ENCODE assay signal across 1 cellular context in genomic region chr12:93134893-93135285, GRCh38.
TF ChIP-seq lines count a peak whose summit lies in the region.

No MANE protein-coding gene starts in this region.

TF ChIP-seq in HepG2, 621 proteins besides CTCF, POLR2A, EP300 and RAD21 (continued from another document and continues in another):
- peak; percentile 71; the same call in 1 of the 2 replicates for TF ChIP-seq ZNF510 (CRISPR knock-in tag; IDR thresholded peaks at IDR 0.05; ENCODE audit: low read depth)
- TF ChIP-seq ZNF264 (CRISPR knock-in tag; IDR thresholded peaks at IDR 0.05), result 0 out of 2 replicates have a peak, but pooled peaks have one; percentile 27
- TF ChIP-seq MTF1 (CRISPR knock-in tag; IDR thresholded peaks at IDR 0.05), result no peak
- no peak for TF ChIP-seq SCMH1 (CRISPR knock-in tag; IDR thresholded peaks at IDR 0.05; ENCODE audit: borderline replicate concordance)
- no peak for TF ChIP-seq TERF1 (CRISPR knock-in tag; IDR thresholded peaks at IDR 0.05)
- TF ChIP-seq LRRFIP1 (CRISPR knock-in tag; conservative IDR thresholded peaks at IDR 0.05), result no peak
- TF ChIP-seq ZC3H13 (CRISPR knock-in tag; IDR thresholded peaks at IDR 0.05), result no peak
- TF ChIP-seq DMAP1 (CRISPR knock-in tag; IDR thresholded peaks at IDR 0.05), result peak; percentile 59; the same call in 1 of the 2 replicates
- TF ChIP-seq TSC22D2 (CRISPR knock-in tag; IDR thresholded peaks at IDR 0.05; ENCODE audit: borderline replicate concordance), result no peak
- TF ChIP-seq ZNF101 (CRISPR knock-in tag; IDR thresholded peaks at IDR 0.05; ENCODE audit: borderline replicate concordance, low read depth), result no peak
- TF ChIP-seq ZNF766 (CRISPR knock-in tag; IDR thresholded peaks at IDR 0.05; ENCODE audit: borderline replicate concordance), result no peak
- no peak for TF ChIP-seq MAZ (IDR thresholded peaks at IDR 0.05; ENCODE audit: borderline replicate concordance, low read depth, low read length)
- TF ChIP-seq MAZ (CRISPR knock-in tag; IDR thresholded peaks at IDR 0.05; ENCODE audit: low read depth), result peak; percentile 42; the same call in 1 of the 2 replicates
- TF ChIP-seq KDM5B (CRISPR knock-in tag; IDR thresholded peaks at IDR 0.05; ENCODE audit: borderline replicate concordance), result no peak
- TF ChIP-seq STAT5B (CRISPR knock-in tag; IDR thresholded peaks at IDR 0.05), result no peak
- no peak for TF ChIP-seq ZNF552 (CRISPR knock-in tag; IDR thresholded peaks at IDR 0.05; ENCODE audit: borderline replicate concordance)
- peak; percentile 55; the same call in 1 of the 2 replicates for TF ChIP-seq IRF2 (CRISPR knock-in tag; IDR thresholded peaks at IDR 0.05)
- no peak for TF ChIP-seq MAF1 (CRISPR knock-in tag; IDR thresholded peaks at IDR 0.05; ENCODE audit: borderline replicate concordance)
- no peak for TF ChIP-seq ARNT (IDR thresholded peaks at IDR 0.05)
- no peak for TF ChIP-seq KMT2B (CRISPR knock-in tag; IDR thresholded peaks at IDR 0.05)
- peak; percentile 28; the same call in 1 of the 2 replicates for TF ChIP-seq ZNF772 (CRISPR knock-in tag; IDR thresholded peaks at IDR 0.05)
- TF ChIP-seq, protein P1, sequence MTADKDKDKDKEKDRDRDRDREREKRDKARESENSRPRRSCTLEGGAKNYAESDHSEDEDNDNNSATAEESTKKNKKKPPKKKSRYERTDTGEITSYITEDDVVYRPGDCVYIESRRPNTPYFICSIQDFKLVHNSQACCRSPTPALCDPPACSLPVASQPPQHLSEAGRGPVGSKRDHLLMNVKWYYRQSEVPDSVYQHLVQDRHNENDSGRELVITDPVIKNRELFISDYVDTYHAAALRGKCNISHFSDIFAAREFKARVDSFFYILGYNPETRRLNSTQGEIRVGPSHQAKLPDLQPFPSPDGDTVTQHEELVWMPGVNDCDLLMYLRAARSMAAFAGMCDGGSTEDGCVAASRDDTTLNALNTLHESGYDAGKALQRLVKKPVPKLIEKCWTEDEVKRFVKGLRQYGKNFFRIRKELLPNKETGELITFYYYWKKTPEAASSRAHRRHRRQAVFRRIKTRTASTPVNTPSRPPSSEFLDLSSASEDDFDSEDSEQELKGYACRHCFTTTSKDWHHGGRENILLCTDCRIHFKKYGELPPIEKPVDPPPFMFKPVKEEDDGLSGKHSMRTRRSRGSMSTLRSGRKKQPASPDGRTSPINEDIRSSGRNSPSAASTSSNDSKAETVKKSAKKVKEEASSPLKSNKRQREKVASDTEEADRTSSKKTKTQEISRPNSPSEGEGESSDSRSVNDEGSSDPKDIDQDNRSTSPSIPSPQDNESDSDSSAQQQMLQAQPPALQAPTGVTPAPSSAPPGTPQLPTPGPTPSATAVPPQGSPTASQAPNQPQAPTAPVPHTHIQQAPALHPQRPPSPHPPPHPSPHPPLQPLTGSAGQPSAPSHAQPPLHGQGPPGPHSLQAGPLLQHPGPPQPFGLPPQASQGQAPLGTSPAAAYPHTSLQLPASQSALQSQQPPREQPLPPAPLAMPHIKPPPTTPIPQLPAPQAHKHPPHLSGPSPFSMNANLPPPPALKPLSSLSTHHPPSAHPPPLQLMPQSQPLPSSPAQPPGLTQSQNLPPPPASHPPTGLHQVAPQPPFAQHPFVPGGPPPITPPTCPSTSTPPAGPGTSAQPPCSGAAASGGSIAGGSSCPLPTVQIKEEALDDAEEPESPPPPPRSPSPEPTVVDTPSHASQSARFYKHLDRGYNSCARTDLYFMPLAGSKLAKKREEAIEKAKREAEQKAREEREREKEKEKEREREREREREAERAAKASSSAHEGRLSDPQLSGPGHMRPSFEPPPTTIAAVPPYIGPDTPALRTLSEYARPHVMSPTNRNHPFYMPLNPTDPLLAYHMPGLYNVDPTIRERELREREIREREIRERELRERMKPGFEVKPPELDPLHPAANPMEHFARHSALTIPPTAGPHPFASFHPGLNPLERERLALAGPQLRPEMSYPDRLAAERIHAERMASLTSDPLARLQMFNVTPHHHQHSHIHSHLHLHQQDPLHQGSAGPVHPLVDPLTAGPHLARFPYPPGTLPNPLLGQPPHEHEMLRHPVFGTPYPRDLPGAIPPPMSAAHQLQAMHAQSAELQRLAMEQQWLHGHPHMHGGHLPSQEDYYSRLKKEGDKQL (CRISPR knock-in tag; IDR thresholded peaks at IDR 0.05; ENCODE audit: low read depth), result no peak
- no peak for TF ChIP-seq HES4 (CRISPR knock-in tag; IDR thresholded peaks at IDR 0.05; ENCODE audit: borderline replicate concordance)
- no peak for TF ChIP-seq NFRKB (IDR thresholded peaks at IDR 0.05)
- no peak for TF ChIP-seq CCAR2 (optimal IDR thresholded peaks at IDR 0.05; ENCODE audit: low read depth, low read length)
- TF ChIP-seq PHB2 (IDR thresholded peaks at IDR 0.05; ENCODE audit: partially characterized antibody), result no peak
- peak; percentile 67 for TF ChIP-seq NR2C2 (CRISPR knock-in tag; IDR thresholded peaks at IDR 0.05; ENCODE audit: borderline replicate concordance)
- no peak for TF ChIP-seq SP2 (CRISPR knock-in tag; IDR thresholded peaks at IDR 0.05)
- TF ChIP-seq SMAD9 (CRISPR knock-in tag; IDR thresholded peaks at IDR 0.05), result no peak
- no peak for TF ChIP-seq POLR2AphosphoS2 (IDR thresholded peaks at IDR 0.05; ENCODE audit: low read depth, low read length)
- no peak; the same call in 1 of the 2 replicates for TF ChIP-seq SMAD3 (CRISPR knock-in tag; IDR thresholded peaks at IDR 0.05)
- TF ChIP-seq ZNF609 (CRISPR knock-in tag; IDR thresholded peaks at IDR 0.05; ENCODE audit: borderline replicate concordance), result peak; percentile 84
- TF ChIP-seq ZNF710 (CRISPR knock-in tag; IDR thresholded peaks at IDR 0.05; ENCODE audit: borderline replicate concordance), result peak; percentile 76; the same call in 1 of the 2 replicates
- no peak for TF ChIP-seq PAWR (CRISPR knock-in tag; IDR thresholded peaks at IDR 0.05; ENCODE audit: borderline replicate concordance)
- TF ChIP-seq, protein P2, sequence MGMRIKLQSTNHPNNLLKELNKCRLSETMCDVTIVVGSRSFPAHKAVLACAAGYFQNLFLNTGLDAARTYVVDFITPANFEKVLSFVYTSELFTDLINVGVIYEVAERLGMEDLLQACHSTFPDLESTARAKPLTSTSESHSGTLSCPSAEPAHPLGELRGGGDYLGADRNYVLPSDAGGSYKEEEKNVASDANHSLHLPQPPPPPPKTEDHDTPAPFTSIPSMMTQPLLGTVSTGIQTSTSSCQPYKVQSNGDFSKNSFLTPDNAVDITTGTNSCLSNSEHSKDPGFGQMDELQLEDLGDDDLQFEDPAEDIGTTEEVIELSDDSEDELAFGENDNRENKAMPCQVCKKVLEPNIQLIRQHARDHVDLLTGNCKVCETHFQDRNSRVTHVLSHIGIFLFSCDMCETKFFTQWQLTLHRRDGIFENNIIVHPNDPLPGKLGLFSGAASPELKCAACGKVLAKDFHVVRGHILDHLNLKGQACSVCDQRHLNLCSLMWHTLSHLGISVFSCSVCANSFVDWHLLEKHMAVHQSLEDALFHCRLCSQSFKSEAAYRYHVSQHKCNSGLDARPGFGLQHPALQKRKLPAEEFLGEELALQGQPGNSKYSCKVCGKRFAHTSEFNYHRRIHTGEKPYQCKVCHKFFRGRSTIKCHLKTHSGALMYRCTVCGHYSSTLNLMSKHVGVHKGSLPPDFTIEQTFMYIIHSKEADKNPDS (CRISPR knock-in tag; IDR thresholded peaks at IDR 0.05), result no peak
- TF ChIP-seq CHCHD3 (CRISPR knock-in tag; IDR thresholded peaks at IDR 0.05), result no peak
- TF ChIP-seq, protein P3, sequence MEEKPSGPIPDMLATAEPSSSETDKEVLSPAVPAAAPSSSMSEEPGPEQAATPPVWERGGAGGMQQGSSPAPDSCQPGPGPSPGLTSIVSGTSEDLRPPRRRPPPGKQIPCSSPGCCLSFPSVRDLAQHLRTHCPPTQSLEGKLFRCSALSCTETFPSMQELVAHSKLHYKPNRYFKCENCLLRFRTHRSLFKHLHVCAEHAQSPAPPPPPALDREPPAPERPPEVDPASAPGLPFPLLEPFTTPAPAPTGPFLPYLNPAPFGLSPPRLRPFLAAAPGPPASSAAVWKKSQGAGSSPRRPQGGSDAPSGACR (CRISPR knock-in tag; IDR thresholded peaks at IDR 0.05), result no peak
- TF ChIP-seq, protein P4, sequence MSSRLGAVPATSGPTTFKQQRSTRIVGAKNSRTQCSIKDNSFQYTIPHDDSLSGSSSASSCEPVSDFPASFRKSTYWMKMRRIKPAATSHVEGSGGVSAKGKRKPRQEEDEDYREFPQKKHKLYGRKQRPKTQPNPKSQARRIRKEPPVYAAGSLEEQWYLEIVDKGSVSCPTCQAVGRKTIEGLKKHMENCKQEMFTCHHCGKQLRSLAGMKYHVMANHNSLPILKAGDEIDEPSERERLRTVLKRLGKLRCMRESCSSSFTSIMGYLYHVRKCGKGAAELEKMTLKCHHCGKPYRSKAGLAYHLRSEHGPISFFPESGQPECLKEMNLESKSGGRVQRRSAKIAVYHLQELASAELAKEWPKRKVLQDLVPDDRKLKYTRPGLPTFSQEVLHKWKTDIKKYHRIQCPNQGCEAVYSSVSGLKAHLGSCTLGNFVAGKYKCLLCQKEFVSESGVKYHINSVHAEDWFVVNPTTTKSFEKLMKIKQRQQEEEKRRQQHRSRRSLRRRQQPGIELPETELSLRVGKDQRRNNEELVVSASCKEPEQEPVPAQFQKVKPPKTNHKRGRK (CRISPR knock-in tag; IDR thresholded peaks at IDR 0.05), result no peak
- TF ChIP-seq KDM3A (CRISPR knock-in tag; IDR thresholded peaks at IDR 0.05; ENCODE audit: low read depth), result no peak
- TF ChIP-seq SALL2 (CRISPR knock-in tag; IDR thresholded peaks at IDR 0.05), result no peak
